In genomic region chr11:118342503-118343161, GRCh38 we compare ENCODE assay signal across 1 cellular context.
TF ChIP-seq lines count a peak whose summit lies in the region.

Gene CD3D (minus strand): TSS chr11:118342705. CDS start chr11:118342607, 98 bp downstream.

TF ChIP-seq in K562, 482 proteins besides CTCF, POLR2A, EP300 and RAD21 (continued from another document and continues in another):
- TF ChIP-seq VEZF1 (CRISPR knock-in tag; IDR thresholded peaks at IDR 0.05): peak; percentile 61
- TF ChIP-seq NFRKB (IDR thresholded peaks at IDR 0.05; ENCODE audit: low read depth): peak; percentile 81
- TF ChIP-seq MAFK (IDR thresholded peaks at IDR 0.05; ENCODE audit: low read length): peak; percentile 21; the same call in 1 of the 2 replicates
- no peak for TF ChIP-seq PTRF (tag; IDR thresholded peaks at IDR 0.05)
- peak; percentile 46; the same call in 1 of the 2 replicates for TF ChIP-seq L3MBTL2 (IDR thresholded peaks at IDR 0.05)
- TF ChIP-seq FOSL1 (tag; conservative IDR thresholded peaks at IDR 0.05): peak; percentile 85
- TF ChIP-seq POLR2AphosphoS2 (IDR thresholded peaks at IDR 0.05; ENCODE audit: low read length): no peak
- TF ChIP-seq SMARCA4 (IDR thresholded peaks at IDR 0.05): peak; percentile 85
- TF ChIP-seq ARNT (IDR thresholded peaks at IDR 0.05): 0 out of 4 replicates have a peak, but pooled peaks of 1 of the 2 experiments have one; percentile 25
- TF ChIP-seq BHLHE40 (IDR thresholded peaks at IDR 0.05; ENCODE audit: low read length): peak; percentile 75; the same call in 1 of the 2 replicates
- TF ChIP-seq SMARCE1 (IDR thresholded peaks at IDR 0.05): peak; percentile 75; the same call in 1 of the 2 replicates
- peak; percentile 96 for TF ChIP-seq ETV5 (CRISPR knock-in tag; IDR thresholded peaks at IDR 0.05; ENCODE audit: low read depth)
- TF ChIP-seq TRIM24 (IDR thresholded peaks at IDR 0.05): peak; percentile 40 to 62; a peak in 1 of 4 replicates
- TF ChIP-seq HNRNPUL1 (IDR thresholded peaks at IDR 0.05; ENCODE audit: low read length): no peak
- peak; percentile 88 for TF ChIP-seq CTBP1 (IDR thresholded peaks at IDR 0.05; ENCODE audit: borderline replicate concordance)
- TF ChIP-seq EGR1 (conservative IDR thresholded peaks at IDR 0.05): peak; percentile 58
- no peak for TF ChIP-seq ZBTB8A (IDR thresholded peaks at IDR 0.05; ENCODE audit: partially characterized antibody)
- no peak for TF ChIP-seq HINFP (tag; conservative IDR thresholded peaks at IDR 0.05; ENCODE audit: low read depth)
- TF ChIP-seq GABPA (tag; conservative IDR thresholded peaks at IDR 0.05; ENCODE audit: low read depth): peak; percentile 61
- TF ChIP-seq PHB (CRISPR knock-in tag; IDR thresholded peaks at IDR 0.05): 0 out of 2 replicates have a peak, but pooled peaks have one; percentile 29
- 0 out of 2 replicates have a peak, but pooled peaks have one; percentile 29 for TF ChIP-seq ZNF740 (CRISPR knock-in tag; IDR thresholded peaks at IDR 0.05)
- TF ChIP-seq ZNF740 (tag; IDR thresholded peaks at IDR 0.05): no peak
- TF ChIP-seq JUND (IDR thresholded peaks at IDR 0.05; ENCODE audit: borderline replicate concordance, low read depth, low read length): peak; percentile 93
- TF ChIP-seq JUND (tag; IDR thresholded peaks at IDR 0.05; ENCODE audit: borderline replicate concordance, low read depth, low read length): peak; percentile 83; the same call in 1 of the 3 replicates
- peak in 1 of 3 experiments; percentile 66 for TF ChIP-seq YY1 (IDR thresholded peaks at IDR 0.05; ENCODE audit: borderline replicate concordance in 1 of 3, control insufficient read depth in 1 of 3, extremely low read depth in 1 of 3, insufficient read depth in 3 of 3, insufficient read length in 1 of 3, insufficient replicate concordance in 2 of 3, low read depth in 1 of 3, low read length in 2 of 3)
- TF ChIP-seq ATF3 (IDR thresholded peaks at IDR 0.05): peak; percentile 82
- TF ChIP-seq ATF3 (CRISPR knock-in tag; conservative IDR thresholded peaks at IDR 0.05): no peak
- TF ChIP-seq E2F6 (IDR thresholded peaks at IDR 0.05; ENCODE audit: borderline replicate concordance in 1 of 2, extremely low read depth in 1 of 2, insufficient read depth in 1 of 2, insufficient read length in 1 of 2, low read depth in 1 of 2, low read length in 1 of 2, poor library complexity in 1 of 2, severe bottlenecking in 1 of 2): peak in 1 of 2 experiments; percentile 36
- no peak for TF ChIP-seq GTF2F1 (IDR thresholded peaks at IDR 0.05; ENCODE audit: low read depth, low read length)
- no peak for TF ChIP-seq ZNF174 (CRISPR knock-in tag; IDR thresholded peaks at IDR 0.05)
- TF ChIP-seq FOS (IDR thresholded peaks at IDR 0.05; ENCODE audit: extremely low read depth, insufficient read length): peak; percentile 32
- TF ChIP-seq NR2C1 (IDR thresholded peaks at IDR 0.05): peak; percentile 26; the same call in 1 of the 2 replicates
- 0 out of 2 replicates have a peak, but pooled peaks have one; percentile 14 for TF ChIP-seq NR2C1 (tag; IDR thresholded peaks at IDR 0.05)
- peak; percentile 44; the same call in 1 of the 2 replicates for TF ChIP-seq BCOR (IDR thresholded peaks at IDR 0.05)
- peak; percentile 56; the same call in 1 of the 2 replicates for TF ChIP-seq HDAC2 (IDR thresholded peaks at IDR 0.05)
- peak in 1 of 2 experiments; percentile 67; a peak in 1 of 3 replicates for TF ChIP-seq CBX3 (IDR thresholded peaks at IDR 0.05; ENCODE audit: borderline replicate concordance in 1 of 2, low read length in 2 of 2)
- peak; percentile 48; the same call in 1 of the 2 replicates for TF ChIP-seq ZBTB7A (IDR thresholded peaks at IDR 0.05; ENCODE audit: borderline replicate concordance, control insufficient read depth, low read depth, low read length)
- TF ChIP-seq ZNF79 (CRISPR knock-in tag; IDR thresholded peaks at IDR 0.05; ENCODE audit: low read depth): no peak
- 0 out of 4 replicates have a peak, but pooled peaks of 1 of the 2 experiments have one; percentile 45 for TF ChIP-seq ETV6 (IDR thresholded peaks at IDR 0.05; ENCODE audit: borderline replicate concordance in 1 of 2, low read depth in 2 of 2, low read length in 1 of 2)
- no peak for TF ChIP-seq ETV6 (CRISPR knock-in tag; IDR thresholded peaks at IDR 0.05; ENCODE audit: borderline replicate concordance)
- peak; percentile 84; the same call in 1 of the 2 replicates for TF ChIP-seq RNF2 (IDR thresholded peaks at IDR 0.05)
- no peak for TF ChIP-seq HNRNPL (IDR thresholded peaks at IDR 0.05; ENCODE audit: low read depth, low read length)
- peak; percentile 33; the same call in 1 of the 2 replicates for TF ChIP-seq JUN (IDR thresholded peaks at IDR 0.05; ENCODE audit: borderline replicate concordance, low read depth, low read length)
- no peak for TF ChIP-seq JUN (CRISPR knock-in tag; IDR thresholded peaks at IDR 0.05; ENCODE audit: borderline replicate concordance)
- TF ChIP-seq NR2C2 (CRISPR knock-in tag; IDR thresholded peaks at IDR 0.05): no peak
- peak; percentile 57; the same call in 1 of the 2 replicates for TF ChIP-seq NR2C2 (tag; IDR thresholded peaks at IDR 0.05)
- TF ChIP-seq ATF6 (CRISPR knock-in tag; IDR thresholded peaks at IDR 0.05): no peak
- TF ChIP-seq UBTF (IDR thresholded peaks at IDR 0.05; ENCODE audit: borderline replicate concordance in 1 of 2, low read depth in 2 of 2, low read length in 2 of 2): peak in 1 of 2 experiments; percentile 84; a peak in 2 of 4 replicates
- TF ChIP-seq ZEB2 (IDR thresholded peaks at IDR 0.05): peak; percentile 91
- TF ChIP-seq NEUROD1 (IDR thresholded peaks at IDR 0.05; ENCODE audit: borderline replicate concordance, low read depth, low read length, partially characterized antibody): peak; percentile 48
- peak; percentile 81 for TF ChIP-seq ARID1B (IDR thresholded peaks at IDR 0.05)
- peak; percentile 59; the same call in 1 of the 2 replicates for TF ChIP-seq LEF1 (IDR thresholded peaks at IDR 0.05)
- TF ChIP-seq ZBTB2 (IDR thresholded peaks at IDR 0.05): peak; percentile 64; the same call in 1 of the 2 replicates
